ENCODE assay signal across 8 cellular contexts in the genomic region with DNA sequence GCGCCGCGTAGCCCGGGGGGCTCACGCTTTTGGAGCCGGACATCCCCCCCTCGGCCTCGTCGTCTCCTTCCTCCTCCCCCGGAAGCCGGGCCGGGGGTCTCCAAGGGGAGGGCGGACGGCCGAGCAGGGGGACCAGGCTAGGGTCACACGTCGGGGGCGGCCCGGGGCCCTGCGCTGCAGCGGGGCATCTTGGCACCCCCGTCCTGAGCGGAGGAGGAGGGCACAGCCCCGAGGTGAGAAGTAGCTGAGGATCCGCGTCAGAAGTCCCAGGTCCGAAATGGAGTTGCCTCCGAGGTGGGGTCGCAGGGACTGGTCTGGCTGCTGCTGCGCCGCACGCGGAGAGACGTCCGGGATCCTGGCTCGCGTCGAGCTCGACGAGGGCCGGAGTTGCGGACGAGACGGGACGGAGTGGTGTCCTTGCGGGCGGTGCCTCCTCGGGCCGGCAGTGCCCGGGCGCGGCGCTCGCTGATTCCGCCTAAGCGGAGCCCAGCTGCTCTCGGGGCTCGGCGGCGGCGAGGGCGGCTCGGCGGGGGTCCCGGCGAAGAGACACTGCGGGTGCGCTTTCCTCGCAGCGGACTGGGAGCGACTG. TPM values are rescaled to one million over a fixed set of nuclear protein-coding genes. Genes with fewer than 3 reads are reported as not detected.
DNase-seq lines count a peak whose midpoint lies in the region; ATAC-seq and TF ChIP-seq lines count a peak whose summit lies in the region.

A gene (minus strand): TSS at position 588 of the 589 bp plus-strand sequence. CDS start 545 bp downstream, at position 43.

- H3K27me3 ChIP-seq in kidney epithelial cell (ENCODE audit: control insufficient read depth, insufficient read depth, low read length) = peaks cover 58% of the 10 kb centered on the region

- peaks cover 3% of the 10 kb centered on the region for H3K36me3 Mint-ChIP-seq in brain
- no peaks in the 10 kb centered on the region for H3K36me3 Mint-ChIP-seq in stimulated activated naive B cell treated with anti-CD40 and anti-IgM and Interleukin-4, amounts not matched to agents 10 μg/mL and 1 μg/mL and 100 μg/mL, for 72 hours

- H3K4me1 Mint-ChIP-seq in brain = peaks cover 36% of the 10 kb centered on the region
- peaks cover 4 to 8% of the 10 kb centered on the region in 2 donors for H3K4me1 Mint-ChIP-seq in stimulated activated naive B cell treated with anti-CD40 and anti-IgM and Interleukin-4, amounts not matched to agents 10 μg/mL and 1 μg/mL and 100 μg/mL, for 72 hours

- no peak for ATAC-seq in stimulated activated naive B cell treated with anti-CD40 and anti-IgM and Interleukin-4, amounts not matched to agents 10 μg/mL and 1 μg/mL and 100 μg/mL, for 72 hours (replicated peaks)
- no peak for ATAC-seq in GM21717 (IDR thresholded peaks at IDR 0.05; ENCODE audit: unreplicated experiment)

- peak within 1 kb of the TSS in 4 of 5 experiments; percentile 23 to 77 (median 60) for H3K27ac Mint-ChIP-seq in brain
- H3K27ac Mint-ChIP-seq in stimulated activated naive B cell treated with anti-CD40 and anti-IgM and Interleukin-4, amounts not matched to agents 10 μg/mL and 1 μg/mL and 100 μg/mL, for 72 hours = no peak within 1 kb of the TSS

- TF ChIP-seq CTCF in brain (conservative IDR thresholded peaks at IDR 0.05) (no peak), kidney epithelial cell (IDR thresholded peaks at IDR 0.05; ENCODE audit: insufficient read depth, low read length, poor library complexity, severe bottlenecking) (no peak)

- H3K9me3 Mint-ChIP-seq in brain = peaks cover 0 to 3% (median 0%) of the 10 kb centered on the region in 5 experiments
- no peaks in the 10 kb centered on the region for H3K9me3 Mint-ChIP-seq in stimulated activated naive B cell treated with anti-CD40 and anti-IgM and Interleukin-4, amounts not matched to agents 10 μg/mL and 1 μg/mL and 100 μg/mL, for 72 hours

- H3K27me3 Mint-ChIP-seq in brain = peaks cover 12% of the 10 kb centered on the region
- H3K27me3 Mint-ChIP-seq in stimulated activated naive B cell treated with anti-CD40 and anti-IgM and Interleukin-4, amounts not matched to agents 10 μg/mL and 1 μg/mL and 100 μg/mL, for 72 hours = peaks cover 53 to 60% of the 10 kb centered on the region in 2 donors

- peak; percentile 9 for DNase-seq in stimulated activated CD4-positive, alpha-beta T cell treated with anti-CD3 and anti-CD28 coated beads, Interleukin-15, amount 100 ng/mL, for 24 hours
- no peak for DNase-seq in stimulated activated CD4-positive, alpha-beta T cell treated with anti-CD3 and anti-CD28 coated beads, Interleukin-1b, Interleukin-23, amount 100 ng/mL, for 48 hours
- DNase-seq in kidney epithelial cell (ENCODE audit: low read depth) = no peak
- no peak for DNase-seq in stimulated activated naive B cell treated with anti-CD40 and anti-IgM and Interleukin-4, amounts not matched to agents 10 μg/mL and 1 μg/mL and 100 μg/mL, for 72 hours
- DNase-seq in KG1 (lab: John Stamatoyannopoulos, UW) = no peak
- DNase-seq in stimulated activated CD8-positive, alpha-beta memory T cell treated with anti-CD3 and anti-CD28 coated beads, Interleukin-4, amount 100 ng/mL, for 48 hours = no peak

- no peaks in the 10 kb centered on the region for H3K36me3 ChIP-seq in kidney epithelial cell (ENCODE audit: control insufficient read depth, insufficient read depth, low read length)

- peak within 1 kb of the TSS; percentile 34 for H3K4me3 ChIP-seq in kidney epithelial cell (ENCODE audit: low read depth, low read length)

- peak within 1 kb of the TSS; percentile 79 to 84 (median 81) for H3K4me3 Mint-ChIP-seq in brain
- peak within 1 kb of the TSS; percentile 50 to 72 for H3K4me3 Mint-ChIP-seq in stimulated activated naive B cell treated with anti-CD40 and anti-IgM and Interleukin-4, amounts not matched to agents 10 μg/mL and 1 μg/mL and 100 μg/mL, for 72 hours

RNA-seq across cellular contexts. Expression of the gene that starts here (rescaled TPM):
- 14.5 TPM for polyA plus RNA-seq in brain (ENCODE audit: insufficient read depth, low read depth, low replicate concordance)
- 0.67 and 1.5 TPM in 2 replicates for total RNA-seq in kidney epithelial cell
